ENCODE assay signal across 8 cellular contexts in the genomic region with DNA sequence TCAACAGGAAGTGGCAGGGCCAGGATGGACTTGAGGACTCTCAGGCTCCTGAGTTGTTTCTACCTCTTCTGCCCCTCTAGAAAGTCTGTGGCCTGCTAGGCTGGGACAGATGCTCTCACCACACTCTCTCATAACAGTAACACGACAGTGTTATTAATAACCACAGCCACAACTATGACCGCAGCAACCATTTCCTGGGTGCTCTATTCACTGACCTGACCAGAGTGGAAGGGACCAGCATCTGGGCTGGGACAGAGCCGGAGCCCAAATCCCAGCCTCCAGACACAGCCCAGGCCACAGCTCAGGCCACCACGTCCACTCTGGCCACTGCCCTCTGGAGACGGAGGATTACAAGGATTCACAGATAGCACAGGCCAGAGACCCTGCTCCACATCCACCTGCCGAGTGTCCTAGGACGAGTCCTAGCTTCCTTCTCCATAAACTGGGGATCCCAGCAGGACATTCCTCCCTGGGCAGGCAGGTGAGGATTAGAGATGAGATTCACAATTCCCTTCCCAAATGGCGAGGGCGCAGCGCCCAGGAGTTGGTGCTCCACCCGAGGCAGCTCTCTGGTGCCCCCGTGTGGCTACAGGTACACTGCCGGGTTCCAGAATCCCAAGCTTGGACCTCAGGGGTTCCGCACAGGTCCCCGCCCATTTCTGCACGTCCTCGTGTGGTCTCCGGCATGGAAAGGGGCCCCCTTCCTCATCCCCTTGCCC. TPM values are rescaled to one million over a fixed set of nuclear protein-coding genes. Genes with fewer than 3 reads are reported as not detected.
DNase-seq lines count a peak whose midpoint lies in the region; ATAC-seq and TF ChIP-seq lines count a peak whose summit lies in the region.

No MANE protein-coding gene starts in this region.

- peak; percentile 90 for TF ChIP-seq CTCF in AG09309 (IDR thresholded peaks at IDR 0.05; ENCODE audit: control insufficient read depth, insufficient read depth, low read depth, low read length, missing control alignments)
- TF ChIP-seq CTCF in right atrium auricular region (IDR thresholded peaks at IDR 0.05) = peak; percentile 74 to 86

- ATAC-seq in GM18505 (IDR thresholded peaks at IDR 0.05; ENCODE audit: unreplicated experiment) (peak; percentile 60), HG03432 (IDR thresholded peaks at IDR 0.05; ENCODE audit: unreplicated experiment) (peak; percentile 69), GM21367 (IDR thresholded peaks at IDR 0.05; ENCODE audit: unreplicated experiment) (no peak)
- ATAC-seq in activated naive CD4-positive, alpha-beta T cell treated with anti-CD3 and anti-CD28 coated beads, Interleukin-2, amount 50 U/mL, for 72 hours = peak; percentile 39 to 58

- no peaks in the 10 kb centered on the region for H3K27me3 ChIP-seq in right atrium auricular region

- H3K9me3 Mint-ChIP-seq in activated naive CD4-positive, alpha-beta T cell treated with anti-CD3 and anti-CD28 coated beads, Interleukin-2, amount 50 U/mL, for 72 hours = no peaks in the 10 kb centered on the region

- no peak for DNase-seq in AG09309 (ENCODE audit: low read depth)
- DNase-seq in RKO (ENCODE audit: low spot score) = peak; percentile 50
- peak; percentile 56 to 74 for DNase-seq in activated naive CD4-positive, alpha-beta T cell treated with anti-CD3 and anti-CD28 coated beads, Interleukin-2, amount 50 U/mL, for 72 hours (ENCODE audit: low spot score in 2 of 2)
- DNase-seq in right atrium auricular region (ENCODE audit: low spot score) = peak; percentile 67
- DNase-seq in stimulated activated CD4-positive, alpha-beta T cell treated with anti-CD3 and anti-CD28 coated beads, Interleukin-15, amount 100 ng/mL, for 48 hours (ENCODE audit: low read depth in 2 of 2) = peak; percentile 24 to 45

- no peak overlapping the region for H3K27ac Mint-ChIP-seq in activated naive CD4-positive, alpha-beta T cell treated with anti-CD3 and anti-CD28 coated beads, Interleukin-2, amount 50 U/mL, for 72 hours

- TF ChIP-seq POLR2A in GM18505 (IDR thresholded peaks at IDR 0.05; ENCODE audit: borderline replicate concordance, extremely low read depth, insufficient read depth, insufficient read length) = no peak

- H3K4me1 ChIP-seq in right atrium auricular region = no peaks in the 10 kb centered on the region

- H3K4me3 ChIP-seq in AG09309 (ENCODE audit: control insufficient read depth, low read depth, low read length) = no peak overlapping the region
- H3K4me3 ChIP-seq in right atrium auricular region = no peak overlapping the region

- H3K9me3 ChIP-seq in right atrium auricular region = no peaks in the 10 kb centered on the region

- no peak overlapping the region for H3K27ac ChIP-seq in right atrium auricular region

- no peaks in the 10 kb centered on the region for H3K36me3 Mint-ChIP-seq in activated naive CD4-positive, alpha-beta T cell treated with anti-CD3 and anti-CD28 coated beads, Interleukin-2, amount 50 U/mL, for 72 hours

- no peaks in the 10 kb centered on the region for H3K36me3 ChIP-seq in right atrium auricular region

RNA-seq across cellular contexts. Expression of a gene that starts 7.1 kb away (rescaled TPM):
- total RNA-seq in activated naive CD4-positive, alpha-beta T cell treated with anti-CD3 and anti-CD28 coated beads, Interleukin-2, amount 50 U/mL, for 72 hours = not detected
- total RNA-seq in right atrium auricular region = not detected

RNA-seq across cellular contexts. Expression of a gene that starts 22.4 kb away (rescaled TPM):
- under 1 TPM in 1 of 2 donors, not detected in 1; 0.29 TPM for total RNA-seq in activated naive CD4-positive, alpha-beta T cell treated with anti-CD3 and anti-CD28 coated beads, Interleukin-2, amount 50 U/mL, for 72 hours
- total RNA-seq in right atrium auricular region = under 1 TPM in 1 of 2 donors, not detected in 1; 0.12 TPM

RNA-seq across cellular contexts. Expression of a gene that starts 38.8 kb away (rescaled TPM):
- total RNA-seq in activated naive CD4-positive, alpha-beta T cell treated with anti-CD3 and anti-CD28 coated beads, Interleukin-2, amount 50 U/mL, for 72 hours = under 1 TPM; 0.39 to 0.58 TPM
- under 1 TPM in 1 of 2 donors, not detected in 1; 0.16 TPM for total RNA-seq in right atrium auricular region
